In genomic region chr4:90349632-90350031, GRCh38 we compare ENCODE assay signal across 26 cellular contexts.
"Had no signal": no experiment of that assay in that cellular context is flagged by ENCODE, and none has a peak within 500 bp of the region (broad histone marks: within the 10 kb centered on the region; RNA-seq: fewer than 3 reads in every experiment).

No MANE protein-coding gene starts in this region.

- H3K36me3 Mint-ChIP-seq: activated naive CD4-positive, alpha-beta T cell treated with anti-CD3 and anti-CD28 coated beads, Interleukin-2, amount 50 U/mL, for 24 hours had no signal

- H3K4me1 Mint-ChIP-seq: activated CD4-positive, alpha-beta T cell treated with anti-CD3 and anti-CD28 coated beads for 36 hours; activated naive CD4-positive, alpha-beta T cell treated with anti-CD3 and anti-CD28 coated beads, Interleukin-2, amount 50 U/mL, for 24 hours; brain had no signal

- H3K4me1 ChIP-seq: Peyer's patch, SJCRH30 had no signal

- DNase-seq: activated CD4-positive, alpha-beta T cell treated with anti-CD3 and anti-CD28 coated beads for 36 hours; activated CD4-positive, alpha-beta T cell treated with anti-CD3 and anti-CD28 coated beads, Interleukin-2, amount 50 U/mL, for 4 hours; activated CD8-positive, alpha-beta memory T cell treated with anti-CD3 and anti-CD28 coated beads, Interleukin-2, amount 50 U/mL, for 48 hours; activated CD8-positive, alpha-beta T cell treated with anti-CD3 and anti-CD28 coated beads, Interleukin-2, amount 10 ng/mL, durations not matched to agents 7 days and 5 days; activated effector memory CD4-positive, alpha-beta T cell treated with Interleukin-2 at 50 U/mL for 16 hours; activated naive CD4-positive, alpha-beta T cell; activated T-cell treated with anti-CD3 and anti-CD28 coated beads, Interleukin-2, amount 50 U/mL, for 1 hour; aorta; MG63; MV-4-11; NCI-H1105; NCI-H1436 treated with DMSO at 0.1 percent for 48 hours; NCI-H187; NCI-H2081; NCI-H510A treated with DMSO at 0.1 percent for 48 hours; NCI-H69; Peyer's patch; Right ventricle myocardium superior; SJCRH30; SK-N-SH; T-helper 1 cell; WERI-Rb-1 had no signal

- H3K36me3 ChIP-seq: MG63, Peyer's patch, SJCRH30, WERI-Rb-1 had no signal

- H3K27ac ChIP-seq: KMS-11, Peyer's patch, RWPE1, SJCRH30, WERI-Rb-1 had no signal

- H3K4me3 Mint-ChIP-seq: activated CD4-positive, alpha-beta T cell treated with anti-CD3 and anti-CD28 coated beads for 36 hours; activated CD8-positive, alpha-beta T cell treated with anti-CD3 and anti-CD28 coated beads, Interleukin-2, amount 10 ng/mL, durations not matched to agents 7 days and 5 days; activated naive CD4-positive, alpha-beta T cell treated with anti-CD3 and anti-CD28 coated beads, Interleukin-2, amount 50 U/mL, for 24 hours; brain had no signal

- ATAC-seq: activated CD4-positive, alpha-beta T cell treated with anti-CD3 and anti-CD28 coated beads for 36 hours; activated CD8-positive, alpha-beta T cell treated with anti-CD3 and anti-CD28 coated beads, Interleukin-2, amount 10 ng/mL, durations not matched to agents 7 days and 5 days had no signal

- H3K27me3 Mint-ChIP-seq: activated naive CD4-positive, alpha-beta T cell treated with anti-CD3 and anti-CD28 coated beads, Interleukin-2, amount 50 U/mL, for 24 hours had no signal

- H3K27me3 ChIP-seq: MG63, Peyer's patch, SJCRH30 had no signal

- H3K9me3 ChIP-seq: MG63, Peyer's patch, SJCRH30, SK-N-SH had no signal

- H3K27ac Mint-ChIP-seq: activated CD4-positive, alpha-beta T cell treated with anti-CD3 and anti-CD28 coated beads for 36 hours; activated CD8-positive, alpha-beta T cell treated with anti-CD3 and anti-CD28 coated beads, Interleukin-2, amount 10 ng/mL, durations not matched to agents 7 days and 5 days; activated naive CD4-positive, alpha-beta T cell treated with anti-CD3 and anti-CD28 coated beads, Interleukin-2, amount 50 U/mL, for 24 hours; brain had no signal

- H3K9me3 Mint-ChIP-seq: activated naive CD4-positive, alpha-beta T cell treated with anti-CD3 and anti-CD28 coated beads, Interleukin-2, amount 50 U/mL, for 24 hours; brain had no signal

- H3K4me3 ChIP-seq: MG63, Peyer's patch, SJCRH30 had no signal
